Comparison of ENCODE assay signal across 22 cellular contexts in genomic region chr20:54321688-54322087, GRCh38.
A peak's percentile ranks its signal among the peaks of the same experiment; 100 is the strongest.
DNase-seq lines count a peak whose midpoint lies in the region; ATAC-seq and TF ChIP-seq lines count a peak whose summit lies in the region.
"Had no signal": no experiment of that assay in that cellular context is flagged by ENCODE, and none has a peak within 500 bp of the region (broad histone marks: within the 10 kb centered on the region; RNA-seq: fewer than 3 reads in every experiment).

No MANE protein-coding gene starts in this region.

- no peak overlapping the region for H3K27ac ChIP-seq in smooth muscle cell (ENCODE audit: low read depth)
- H3K27ac ChIP-seq: GM23248 had no signal

- no peak overlapping the region for H3K4me3 Mint-ChIP-seq in activated naive CD4-positive, alpha-beta T cell treated with anti-CD3 and anti-CD28 coated beads for 36 hours
- no peak overlapping the region for H3K4me3 Mint-ChIP-seq in activated T-helper 1 cell treated with anti-CD3 and anti-CD28 coated beads, Interleukin-12 subunit alpha, Interleukin-12 subunit beta, Interleukin-2, Interleukin-4 antibody, amounts not matched to agents 30 ng/mL and 10 ng/mL and 1 ng/mL, durations not matched to agents 14 hours and 24 hours and 36 hours
- no peak overlapping the region for H3K4me3 Mint-ChIP-seq in activated naive CD8-positive, alpha-beta T cell treated with anti-CD3 and anti-CD28 coated beads, Interleukin-2, amount 50 U/mL, for 24 hours
- no peak overlapping the region for H3K4me3 Mint-ChIP-seq in type B pancreatic cell
- H3K4me3 Mint-ChIP-seq: CD4-positive, alpha-beta memory T cell had no signal

- no peak overlapping the region for H3K4me2 ChIP-seq in smooth muscle cell

- CTCF ChIA-PET in activated naive CD4-positive, alpha-beta T cell treated with anti-CD3 and anti-CD28 coated beads for 36 hours (lab: Charles Lee): interaction anchor here (0.9 to 1.1 kb wide), 2 partner anchors 46 to 120 kb away, joined by 3 read pairs; no protein-coding TSS in a partner anchor

- H3K4me1 ChIP-seq in smooth muscle cell (ENCODE audit: low read depth): peaks cover 4% of the 10 kb centered on the region

- no peaks in the 10 kb centered on the region for H3K27me3 Mint-ChIP-seq in activated naive CD4-positive, alpha-beta T cell treated with anti-CD3 and anti-CD28 coated beads for 36 hours (ENCODE audit: low read depth)
- no peaks in the 10 kb centered on the region for H3K27me3 Mint-ChIP-seq in activated T-helper 1 cell treated with anti-CD3 and anti-CD28 coated beads, Interleukin-12 subunit alpha, Interleukin-12 subunit beta, Interleukin-2, Interleukin-4 antibody, amounts not matched to agents 30 ng/mL and 10 ng/mL and 1 ng/mL, durations not matched to agents 14 hours and 24 hours and 36 hours (ENCODE audit: insufficient read depth)
- peaks cover 8% of the 10 kb centered on the region for H3K27me3 Mint-ChIP-seq in activated naive CD8-positive, alpha-beta T cell treated with anti-CD3 and anti-CD28 coated beads, Interleukin-2, amount 50 U/mL, for 24 hours
- H3K27me3 Mint-ChIP-seq in type B pancreatic cell: peaks cover 3% of the 10 kb centered on the region

- H3K9ac ChIP-seq in smooth muscle cell (ENCODE audit: low read depth): no peak overlapping the region
- H3K9ac ChIP-seq: GM23248 had no signal

- no peaks in the 10 kb centered on the region for H3K9me3 Mint-ChIP-seq in activated naive CD4-positive, alpha-beta T cell treated with anti-CD3 and anti-CD28 coated beads for 36 hours
- H3K9me3 Mint-ChIP-seq in activated T-helper 1 cell treated with anti-CD3 and anti-CD28 coated beads, Interleukin-12 subunit alpha, Interleukin-12 subunit beta, Interleukin-2, Interleukin-4 antibody, amounts not matched to agents 30 ng/mL and 10 ng/mL and 1 ng/mL, durations not matched to agents 14 hours and 24 hours and 36 hours: peaks cover 6% of the 10 kb centered on the region
- no peaks in the 10 kb centered on the region for H3K9me3 Mint-ChIP-seq in activated naive CD8-positive, alpha-beta T cell treated with anti-CD3 and anti-CD28 coated beads, Interleukin-2, amount 50 U/mL, for 24 hours
- H3K9me3 Mint-ChIP-seq in type B pancreatic cell: no peaks in the 10 kb centered on the region
- H3K9me3 Mint-ChIP-seq: CD4-positive, alpha-beta memory T cell had no signal

- no peaks in the 10 kb centered on the region for H3K79me2 ChIP-seq in smooth muscle cell (ENCODE audit: low read depth)

- H3K27me3 ChIP-seq in smooth muscle cell (ENCODE audit: low read depth): no peaks in the 10 kb centered on the region
- H3K27me3 ChIP-seq: MG63 had no signal

- no peak for TF ChIP-seq CTCF in smooth muscle cell (IDR thresholded peaks at IDR 0.05; ENCODE audit: borderline replicate concordance, insufficient read depth, poor library complexity, severe bottlenecking)
- TF ChIP-seq CTCF in type B pancreatic cell (conservative IDR thresholded peaks at IDR 0.05): no peak

- peak overlapping the region; percentile 87 for H3K27ac Mint-ChIP-seq in activated naive CD4-positive, alpha-beta T cell treated with anti-CD3 and anti-CD28 coated beads for 36 hours
- peak overlapping the region; percentile 46 for H3K27ac Mint-ChIP-seq in activated T-helper 1 cell treated with anti-CD3 and anti-CD28 coated beads, Interleukin-12 subunit alpha, Interleukin-12 subunit beta, Interleukin-2, Interleukin-4 antibody, amounts not matched to agents 30 ng/mL and 10 ng/mL and 1 ng/mL, durations not matched to agents 14 hours and 24 hours and 36 hours
- H3K27ac Mint-ChIP-seq in activated naive CD8-positive, alpha-beta T cell treated with anti-CD3 and anti-CD28 coated beads, Interleukin-2, amount 50 U/mL, for 24 hours: peak overlapping the region; percentile 86
- no peak overlapping the region for H3K27ac Mint-ChIP-seq in type B pancreatic cell

- H3K36me3 ChIP-seq in smooth muscle cell (ENCODE audit: low read depth): no peaks in the 10 kb centered on the region
- H3K36me3 ChIP-seq: MG63 had no signal

- H3K4me3 ChIP-seq in smooth muscle cell: no peak overlapping the region
- H3K4me3 ChIP-seq: GM23248, MG63 had no signal

- no peaks in the 10 kb centered on the region for H3F3A ChIP-seq in smooth muscle cell (ENCODE audit: low read depth)

- WGBS in smooth muscle cell (ENCODE audit: low lambda C conversion rate): 79% methylated on average over 2 of the region's 2 CpGs

- ATAC-seq in activated naive CD8-positive, alpha-beta T cell treated with anti-CD3 and anti-CD28 coated beads, Interleukin-2, amount 50 U/mL, for 24 hours: peak; percentile 60
- ATAC-seq in GM18498 (IDR thresholded peaks at IDR 0.05; ENCODE audit: unreplicated experiment): no peak

- H2AFZ ChIP-seq in smooth muscle cell (ENCODE audit: low read depth): peak overlapping the region; percentile 12
- H2AFZ ChIP-seq: GM23248 had no signal

- intact Hi-C loops in activated naive CD4-positive, alpha-beta T cell treated with anti-CD3 and anti-CD28 coated beads for 36 hours (cut with micrococcal nuclease): loop anchor here (5.0 to 10.0 kb wide), 3 partner anchors 114 to 326 kb away; partner anchors contain the start of genes DOK5 and PFDN4
- intact Hi-C loops in activated T-helper 1 cell treated with anti-CD3 and anti-CD28 coated beads, Interleukin-12 subunit alpha, Interleukin-12 subunit beta, Interleukin-2, Interleukin-4 antibody, amounts not matched to agents 30 ng/mL and 10 ng/mL and 1 ng/mL, durations not matched to agents 14 hours and 24 hours and 36 hours (cut with micrococcal nuclease): no loop called here

- peaks cover 69% of the 10 kb centered on the region for H3K4me1 Mint-ChIP-seq in activated naive CD4-positive, alpha-beta T cell treated with anti-CD3 and anti-CD28 coated beads for 36 hours (ENCODE audit: low read depth)
- H3K4me1 Mint-ChIP-seq in activated T-helper 1 cell treated with anti-CD3 and anti-CD28 coated beads, Interleukin-12 subunit alpha, Interleukin-12 subunit beta, Interleukin-2, Interleukin-4 antibody, amounts not matched to agents 30 ng/mL and 10 ng/mL and 1 ng/mL, durations not matched to agents 14 hours and 24 hours and 36 hours (ENCODE audit: low read depth): peaks cover 41% of the 10 kb centered on the region
- peaks cover 64% of the 10 kb centered on the region for H3K4me1 Mint-ChIP-seq in activated naive CD8-positive, alpha-beta T cell treated with anti-CD3 and anti-CD28 coated beads, Interleukin-2, amount 50 U/mL, for 24 hours
- H3K4me1 Mint-ChIP-seq in type B pancreatic cell (ENCODE audit: unreplicated experiment): no peaks in the 10 kb centered on the region
- H3K4me1 Mint-ChIP-seq: CD4-positive, alpha-beta memory T cell had no signal

- no peak for DNase-seq in activated naive CD4-positive, alpha-beta T cell treated with anti-CD3 and anti-CD28 coated beads for 36 hours
- no peak for DNase-seq in activated naive CD4-positive, alpha-beta T cell treated with Interleukin-2 at 50 U/mL for 16 hours
- no peak for DNase-seq in activated T-helper 1 cell treated with anti-CD3 and anti-CD28 coated beads, Interleukin-12 subunit alpha, Interleukin-12 subunit beta, Interleukin-2, Interleukin-4 antibody, amounts not matched to agents 30 ng/mL and 10 ng/mL and 1 ng/mL, durations not matched to agents 14 hours and 24 hours and 36 hours (ENCODE audit: low spot score)
- DNase-seq in activated naive CD8-positive, alpha-beta T cell treated with anti-CD3 and anti-CD28 coated beads, Interleukin-2, amount 50 U/mL, for 24 hours: no peak
- DNase-seq in smooth muscle cell (lab: John Stamatoyannopoulos, UW; ENCODE audit: unreplicated experiment) (no peak), type B pancreatic cell (ENCODE audit: extremely low spot score, unreplicated experiment) (no peak)
- DNase-seq: C1 segment of cervical spinal cord; CD4-positive, alpha-beta memory T cell; COR-L47; DMS53; GM23248; H7; KBM-7; MG63; NCI-H1105 treated with DMSO at 0.1 percent for 48 hours; NCI-H146; NCI-H1930; NCI-H446; NCI-H524 treated with DMSO at 0.1 percent for 48 hours; NCI-H774; SIG-M5 had no signal

- no peaks in the 10 kb centered on the region for H3K9me3 ChIP-seq in smooth muscle cell (replicated peaks; ENCODE audit: low read depth)
- H3K9me3 ChIP-seq: MG63 had no signal

- H3K36me3 Mint-ChIP-seq in activated naive CD4-positive, alpha-beta T cell treated with anti-CD3 and anti-CD28 coated beads for 36 hours (ENCODE audit: low read depth): no peaks in the 10 kb centered on the region
- H3K36me3 Mint-ChIP-seq in activated T-helper 1 cell treated with anti-CD3 and anti-CD28 coated beads, Interleukin-12 subunit alpha, Interleukin-12 subunit beta, Interleukin-2, Interleukin-4 antibody, amounts not matched to agents 30 ng/mL and 10 ng/mL and 1 ng/mL, durations not matched to agents 14 hours and 24 hours and 36 hours (ENCODE audit: low read depth): no peaks in the 10 kb centered on the region
- no peaks in the 10 kb centered on the region for H3K36me3 Mint-ChIP-seq in activated naive CD8-positive, alpha-beta T cell treated with anti-CD3 and anti-CD28 coated beads, Interleukin-2, amount 50 U/mL, for 24 hours (ENCODE audit: low read depth)
- H3K36me3 Mint-ChIP-seq in type B pancreatic cell: no peaks in the 10 kb centered on the region
- H3K36me3 Mint-ChIP-seq: CD4-positive, alpha-beta memory T cell had no signal

- H4K20me1 ChIP-seq in smooth muscle cell (ENCODE audit: low read depth): no peaks in the 10 kb centered on the region
